27 cellular contexts compared by ENCODE assay signal in genomic region chr1:158916085-158916484, GRCh38. TPM values are rescaled to one million over a fixed set of nuclear protein-coding genes. Genes with fewer than 3 reads are reported as not detected.
DNase-seq lines count a peak whose midpoint lies in the region; ATAC-seq, FAIRE-seq and TF ChIP-seq lines count a peak whose summit lies in the region.
"Had no signal": no experiment of that assay in that cellular context is flagged by ENCODE, and none has a peak within 500 bp of the region (broad histone marks: within the 10 kb centered on the region; RNA-seq: fewer than 3 reads in every experiment).

No MANE protein-coding gene starts in this region.

- peaks cover 5% of the 10 kb centered on the region for H3K4me1 Mint-ChIP-seq in MCF 10A (ENCODE audit: insufficient read depth, unreplicated experiment)
- H3K4me1 Mint-ChIP-seq: CD4-positive, alpha-beta memory T cell; IgD-negative memory B cell had no signal

- peaks cover 18% of the 10 kb centered on the region for H3K9me3 Mint-ChIP-seq in MCF 10A (ENCODE audit: unreplicated experiment)

- H3K27me3 ChIP-seq in breast epithelium (no peaks in the 10 kb centered on the region), H1 (replicated peaks in 1 of 4; ENCODE audit: control insufficient read depth in 3 of 4, extremely low read depth in 1 of 4, insufficient read depth in 3 of 4, low read length in 3 of 4) (no peaks in the 10 kb centered on the region), keratinocyte (ENCODE audit: control insufficient read depth, extremely low read depth, insufficient read depth, low read length) (no peaks in the 10 kb centered on the region), testis (no peaks in the 10 kb centered on the region)
- H3K27me3 ChIP-seq: BLaER1 treated with 17β-estradiol and CSF1 and Interleukin-3, amounts not matched to agents 10 nM and 100 nM had no signal

- DNase-seq in MCF 10A (ENCODE audit: unreplicated experiment) (peak; percentile 14), breast epithelium (ENCODE audit: low spot score in 2 of 2) (no peak), H1 (ENCODE audit: low read depth in 1 of 2, low spot score in 2 of 2) (no peak), keratinocyte (ENCODE audit: low read depth, low spot score) (no peak), testis (no peak), pons (ENCODE audit: low spot score) (no peak)
- no peak for DNase-seq in NK-92 treated with Interleukin-12 subunit alpha and Interleukin-12 subunit beta, amount 100 ng/mL, for 24 hours (lab: John Stamatoyannopoulos, UW)
- DNase-seq: 8988T; Caco-2; CD4-positive, alpha-beta memory T cell; GOT3; MV-4-11; NCI-H1105 treated with DMSO at 0.1 percent for 48 hours; NCI-H1694; NCI-H2081; NCI-H2171 treated with DMSO at 0.1 percent for 48 hours; NCI-H446; NCI-H526; Right ventricle myocardium superior had no signal

- no peak for TF ChIP-seq CTCF in MCF 10A (IDR thresholded peaks at IDR 0.05; ENCODE audit: unreplicated experiment)
- no peak for TF ChIP-seq CTCF in breast epithelium (IDR thresholded peaks at IDR 0.05)
- no peak for TF ChIP-seq CTCF in H1 (IDR thresholded peaks at IDR 0.05; ENCODE audit: control extremely low read depth in 1 of 3, insufficient read depth in 1 of 3, low read depth in 1 of 3, low read length in 3 of 3)
- TF ChIP-seq CTCF in keratinocyte (optimal IDR thresholded peaks at IDR 0.05 in 1 of 3, IDR thresholded peaks at IDR 0.05 in 1 of 3, conservative IDR thresholded peaks at IDR 0.05 in 1 of 3; ENCODE audit: extremely low read depth in 1 of 3, insufficient read depth in 2 of 3, low read length in 3 of 3) = no peak
- no peak for TF ChIP-seq CTCF in testis (IDR thresholded peaks at IDR 0.05)

- no peak overlapping the region for H3K4me3 Mint-ChIP-seq in MCF 10A (ENCODE audit: unreplicated experiment)
- H3K4me3 Mint-ChIP-seq: CD4-positive, alpha-beta memory T cell; IgD-negative memory B cell had no signal

- H2BK12ac ChIP-seq in H1 (ENCODE audit: low read depth, low read length) = no peak overlapping the region

- H3K23me2 ChIP-seq in H1 (ENCODE audit: low read depth, low read length) = no peaks in the 10 kb centered on the region

- no peaks in the 10 kb centered on the region for H3K79me2 ChIP-seq in H1 (ENCODE audit: control insufficient read depth in 1 of 2, insufficient read depth in 2 of 2, low read length in 2 of 2)
- no peaks in the 10 kb centered on the region for H3K79me2 ChIP-seq in keratinocyte (ENCODE audit: control insufficient read depth, insufficient read depth, low read length)

- ATAC-seq in HG02981 (IDR thresholded peaks at IDR 0.05; ENCODE audit: unreplicated experiment) = no peak
- ATAC-seq: HCT116 had no signal

- H3K4ac ChIP-seq in H1 (replicated peaks; ENCODE audit: insufficient read length, low read depth, low read length) = no peak overlapping the region

- no peak overlapping the region for H2BK120ac ChIP-seq in H1 (replicated peaks; ENCODE audit: low read depth, low read length)

- H2AFZ ChIP-seq in H1 (ENCODE audit: low read length) (peak overlapping the region; percentile 42; the same call in 1 of the 2 replicates), keratinocyte (ENCODE audit: control insufficient read depth, low read length) (peak overlapping the region; percentile 83)

- intact Hi-C loops in MCF 10A (cut with micrococcal nuclease) = no loop called here
- intact Hi-C loops in breast epithelium (cut with DNase I; ENCODE audit: low total_unique reads) = no loop called here
- intact Hi-C loops in testis (cut with DNase I; ENCODE audit: low total_unique reads) = no loop called here

- H3K27me3 Mint-ChIP-seq in MCF 10A (ENCODE audit: insufficient read depth, unreplicated experiment) = peaks cover 40% of the 10 kb centered on the region
- H3K27me3 Mint-ChIP-seq: CD4-positive, alpha-beta memory T cell had no signal

- H3K4me1 ChIP-seq in breast epithelium (no peaks in the 10 kb centered on the region), H1 (replicated peaks in 1 of 4; ENCODE audit: control insufficient read depth in 3 of 4, insufficient read depth in 4 of 4, low read length in 3 of 4) (no peaks in the 10 kb centered on the region), keratinocyte (ENCODE audit: control insufficient read depth, extremely low read depth, insufficient read depth, low read length) (peaks cover 12% of the 10 kb centered on the region), testis (no peaks in the 10 kb centered on the region)
- H3K4me1 ChIP-seq: Caco-2 had no signal

- CTCF ChIA-PET in MCF 10A (lab: Yijun Ruan, JAX) (interaction anchor here (0.6 kb wide), 1 partner anchor 1498 kb away, joined by 4 read pairs; no protein-coding TSS in a partner anchor), H1 (lab: Charles Lee; ENCODE audit: partially characterized antibody) (no interaction called here)

- POLR2A ChIA-PET in MCF 10A (lab: Yijun Ruan, JAX) = no interaction called here
- POLR2A ChIA-PET in H1 (lab: Charles Lee; ENCODE audit: partially characterized antibody) = no interaction called here

- H3K9me1 ChIP-seq in keratinocyte (ENCODE audit: control insufficient read depth, extremely low read depth, insufficient read depth, low read length) = no peaks in the 10 kb centered on the region

- no peaks in the 10 kb centered on the region for H3K79me1 ChIP-seq in H1 (ENCODE audit: low read depth, low read length)

- no peak overlapping the region for H3K23ac ChIP-seq in H1 (ENCODE audit: insufficient read length)

- dilution Hi-C loops in keratinocyte (cut with MboI; ENCODE audit: extremely low pct_ligation_motif_present, low sequenced_read_pairs) = no loop called here

- no peak overlapping the region for H2BK15ac ChIP-seq in H1 (ENCODE audit: low read length)

- no peak overlapping the region for H3K14ac ChIP-seq in H1 (ENCODE audit: insufficient read length)

- H4K8ac ChIP-seq in H1 (ENCODE audit: extremely low read depth, insufficient read depth, low read length) = no peak overlapping the region

- TF ChIP-seq POLR2A in breast epithelium (IDR thresholded peaks at IDR 0.05) (no peak), H1 (IDR thresholded peaks at IDR 0.05; ENCODE audit: control extremely low read depth in 1 of 2, low read depth in 2 of 2, low read length in 2 of 2) (no peak), testis (IDR thresholded peaks at IDR 0.05) (no peak)

- H3K27ac ChIP-seq in breast epithelium (no peak overlapping the region), H1 (ENCODE audit: low read depth, low read length) (no peak overlapping the region), keratinocyte (ENCODE audit: control insufficient read depth, insufficient read depth, low read length) (no peak overlapping the region), testis (no peak overlapping the region)
- H3K27ac ChIP-seq: BLaER1 treated with 17β-estradiol and CSF1 and Interleukin-3, amounts not matched to agents 10 nM and 100 nM had no signal

- 89% methylated on average over 1 of the region's 1 CpG; no CpG with 5 or more reads in 1 of the 2 experiments for WGBS in H1 (ENCODE audit: extremely low coverage in 1 of 2, insufficient coverage in 1 of 2, insufficient read length in 1 of 2, insufficient replicate concordance in 2 of 2, low coverage in 1 of 2, low lambda C conversion rate in 2 of 2, missing lambda C conversion rate in 1 of 2), 2 experiments
- 53 to 76% methylated on average over 1 of the region's 1 CpG for WGBS in testis, 2 donors

- TF ChIP-seq RAD21 in H1 (IDR thresholded peaks at IDR 0.05 in 1 of 2, conservative IDR thresholded peaks at IDR 0.05 in 1 of 2; ENCODE audit: low read depth in 2 of 2, low read length in 2 of 2) = no peak

- H3K4me3 ChIP-seq in breast epithelium = no peak overlapping the region
- H3K4me3 ChIP-seq in H1 (ENCODE audit: extremely low read depth in 1 of 4, insufficient read depth in 2 of 4, low read depth in 3 of 4, low read length in 4 of 4) = no peak overlapping the region
- peak overlapping the region in 1 of 3 experiments; percentile 20 for H3K4me3 ChIP-seq in keratinocyte (ENCODE audit: control insufficient read depth in 2 of 3, extremely low read depth in 1 of 3, insufficient read depth in 2 of 3, low read depth in 1 of 3, low read length in 3 of 3)
- H3K4me3 ChIP-seq in testis = no peak overlapping the region
- H3K4me3 ChIP-seq: BLaER1 treated with 17β-estradiol and CSF1 and Interleukin-3, amounts not matched to agents 10 nM and 100 nM had no signal

- TF ChIP-seq EP300 in H1 (IDR thresholded peaks at IDR 0.05; ENCODE audit: borderline replicate concordance in 1 of 2, low read depth in 2 of 2, low read length in 2 of 2) = no peak

- no peak overlapping the region for H3K56ac ChIP-seq in H1 (replicated peaks; ENCODE audit: insufficient read length, low read depth, low read length)

- H3K18ac ChIP-seq in H1 (ENCODE audit: extremely low read depth, low read length) = no peak overlapping the region

- BruUV-seq in MCF 10A (replicated peaks; lab: Mats Ljungman, UMichigan) = no TSS peak

- H3K36me3 ChIP-seq in breast epithelium (no peaks in the 10 kb centered on the region), H1 (ENCODE audit: control insufficient read depth in 2 of 4, insufficient read depth in 4 of 4, low read length in 3 of 4) (no peaks in the 10 kb centered on the region), keratinocyte (ENCODE audit: control insufficient read depth in 2 of 2, extremely low read depth in 1 of 2, insufficient read depth in 2 of 2, low read length in 2 of 2) (no peaks in the 10 kb centered on the region), testis (ENCODE audit: low read depth, missing control alignments) (no peaks in the 10 kb centered on the region)
- H3K36me3 ChIP-seq: BLaER1 treated with 17β-estradiol and CSF1 and Interleukin-3, amounts not matched to agents 10 nM and 100 nM had no signal

- no peak for FAIRE-seq in H1 (lab: Jason Lieb, UNC)
- peak; percentile 78 for FAIRE-seq in keratinocyte (lab: Jason Lieb, UNC)
- FAIRE-seq: G401.6, GM12892 had no signal

- H3K4me2 ChIP-seq in H1 (ENCODE audit: insufficient read depth in 1 of 2, low read depth in 2 of 2, low read length in 2 of 2) = no peak overlapping the region
- H3K4me2 ChIP-seq in keratinocyte (ENCODE audit: control insufficient read depth, extremely low read depth, insufficient read depth, low read depth, low read length) = peak overlapping the region; percentile 54
- H3K4me2 ChIP-seq: BLaER1 treated with 17β-estradiol and CSF1 and Interleukin-3, amounts not matched to agents 10 nM and 100 nM had no signal

- H3K9ac ChIP-seq in H1 (replicated peaks in 1 of 4; ENCODE audit: extremely low read depth in 1 of 4, low read depth in 3 of 4, low read length in 3 of 4) = no peak overlapping the region
- H3K9ac ChIP-seq in keratinocyte (ENCODE audit: control insufficient read depth, extremely low read depth, insufficient read depth, low read length) = no peak overlapping the region
- H3K9ac ChIP-seq: BLaER1 treated with 17β-estradiol and CSF1 and Interleukin-3, amounts not matched to agents 10 nM and 100 nM had no signal

- peaks cover 11 to 18% of the 10 kb centered on the region in 2 donors for H3K9me3 ChIP-seq in breast epithelium
- H3K9me3 ChIP-seq in H1 (ENCODE audit: insufficient read depth in 2 of 2, low read depth in 1 of 2, low read length in 1 of 2) = peaks cover 8 to 15% of the 10 kb centered on the region in 2 experiments; a peak in 3 of 4 replicates
- no peaks in the 10 kb centered on the region for H3K9me3 ChIP-seq in keratinocyte (ENCODE audit: control insufficient read depth, low read depth, low read length)
- H3K9me3 ChIP-seq in testis = no peaks in the 10 kb centered on the region
- H3K9me3 ChIP-seq: Caco-2 had no signal

- no peak overlapping the region for H2AK5ac ChIP-seq in H1 (ENCODE audit: low read depth, low read length)

- no peak overlapping the region for H4K5ac ChIP-seq in H1 (ENCODE audit: insufficient read length, low read depth, low read length)

- no peak overlapping the region for H4K91ac ChIP-seq in H1 (replicated peaks; ENCODE audit: insufficient read length, low read length)

- no peaks in the 10 kb centered on the region for H3K36me3 Mint-ChIP-seq in MCF 10A (ENCODE audit: insufficient read depth, unreplicated experiment)

- H3K27ac Mint-ChIP-seq in MCF 10A (ENCODE audit: low read depth, unreplicated experiment) = no peak overlapping the region
- H3K27ac Mint-ChIP-seq: CD4-positive, alpha-beta memory T cell; IgD-negative memory B cell had no signal

- H4K20me1 ChIP-seq in H1 (replicated peaks in 1 of 2; ENCODE audit: control insufficient read depth in 1 of 2, insufficient read depth in 2 of 2, low read length in 2 of 2) (no peaks in the 10 kb centered on the region), keratinocyte (ENCODE audit: control insufficient read depth, extremely low read depth, insufficient read depth, low read length) (no peaks in the 10 kb centered on the region)
- H4K20me1 ChIP-seq: BLaER1 treated with 17β-estradiol and CSF1 and Interleukin-3, amounts not matched to agents 10 nM and 100 nM had no signal

- no peak overlapping the region for H2BK5ac ChIP-seq in H1 (ENCODE audit: low read depth, low read length)

- H2BK20ac ChIP-seq in H1 (ENCODE audit: low read length) = no peak overlapping the region

RNA-seq across cellular contexts. Expression of gene PYHIN1, which starts 15.3 kb away (rescaled TPM):
- 0.44 TPM in 1 of 2 replicates, not detected in the other for total RNA-seq in MCF 10A (2022)
- total RNA-seq in breast epithelium = 1 to 10 TPM; 2.5 to 2.9 (median 2.6) TPM
- not detected in 2 replicates for total RNA-seq in H1 (2021; fragmentation: NEBNext Ultra II Directional; extraction: Animal tissue kit (Norgen Biotek cat#: 25700))
- polyA plus RNA-seq in H1 (2011; rRNA removed) = not detected in 2 replicates
- polyA plus RNA-seq in H1 (2011; cell fraction: cytosol; rRNA removed) = not detected
- not detected for polyA plus RNA-seq in H1 (2011; cell fraction: nucleus; rRNA removed)
- not detected in 4 replicates for polyA plus RNA-seq in H1 (2012, experiment 1 of 2)
- polyA plus RNA-seq in H1 (2012, experiment 2 of 2) = not detected
- not detected for polyA plus RNA-seq in H1 (2013, experiment 1 of 2)
- not detected for polyA plus RNA-seq in H1 (2013, experiment 2 of 2)
- polyA minus RNA-seq in H1 (2011; rRNA and poly(A)+ RNA removed) = not detected in 2 replicates
- polyA minus RNA-seq in H1 (2011; cell fraction: cytosol; rRNA and poly(A)+ RNA removed) = not detected
- not detected for polyA minus RNA-seq in H1 (2011; cell fraction: nucleus; rRNA and poly(A)+ RNA removed)
- polyA plus RNA-seq in keratinocyte = 0.14 to 0.82 TPM (median 0.37 TPM) in 3 replicates
- polyA plus RNA-seq in keratinocyte (2011; ENCODE audit: low read depth) = not detected
- polyA plus RNA-seq in keratinocyte (2011; cell fraction: cytosol; rRNA removed) = 0.36 and 0.39 TPM in 2 replicates
- 0.80 and 0.97 TPM in 2 replicates for polyA plus RNA-seq in keratinocyte (2011; cell fraction: nucleus; rRNA removed)
- polyA plus RNA-seq in keratinocyte (2012; ENCODE audit: low replicate concordance) = 0.11 and 0.20 TPM in 2 replicates
- polyA minus RNA-seq in keratinocyte = 0.16 to 0.66 TPM in 2 of 3 replicates, not detected in the other
- not detected for polyA minus RNA-seq in keratinocyte (2011; cell fraction: cytosol; rRNA and poly(A)+ RNA removed)
- 0.53 and 0.70 TPM in 2 replicates for polyA minus RNA-seq in keratinocyte (2011; cell fraction: nucleus; rRNA and poly(A)+ RNA removed)
- total RNA-seq in testis = 1 to 10 TPM in 1 of 2 donors, under 1 TPM in 1; 0.56 to 1.2 TPM
- polyA plus RNA-seq in testis (ENCODE audit: insufficient read depth, low read depth, low replicate concordance) = 0.58 TPM
- total RNA-seq: Caco-2, Daoy, SK-MEL-5 had no signal
